In the genomic region with DNA sequence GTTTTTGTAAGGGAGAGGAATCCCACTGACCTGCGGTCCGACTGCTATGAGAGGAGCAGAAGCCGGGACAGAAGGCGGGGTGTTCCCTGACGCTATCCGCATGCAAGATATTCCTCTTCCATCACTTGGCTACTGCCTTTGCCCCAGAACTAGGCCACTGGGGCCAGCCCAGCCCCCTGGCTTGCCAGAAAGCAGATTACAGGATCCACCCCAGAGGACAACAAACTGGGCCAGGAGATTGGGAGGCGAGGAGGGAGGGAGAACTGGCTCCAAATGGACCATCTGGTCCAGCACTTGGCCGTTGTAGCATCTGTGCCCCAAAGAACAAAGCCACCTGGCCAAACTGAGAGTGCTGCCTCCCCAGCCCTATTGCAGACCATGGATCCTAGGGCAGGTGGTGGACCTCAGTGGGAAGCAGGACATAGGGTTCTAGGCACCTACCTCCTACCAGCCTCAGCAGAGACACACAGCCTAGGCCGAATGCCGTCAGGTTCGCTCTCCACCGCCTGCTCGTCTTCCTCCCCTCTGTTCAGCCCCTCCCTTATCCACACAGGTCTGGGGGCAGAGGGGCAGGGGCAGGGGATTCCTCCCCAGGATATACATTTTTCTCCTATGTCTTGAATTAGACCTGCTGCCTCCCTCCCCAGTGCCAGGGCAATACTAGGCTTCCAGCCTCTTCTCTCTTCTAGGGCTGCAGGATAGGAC, we compare ENCODE assay signal across 18 cellular contexts.
"Had no signal": no experiment of that assay in that cellular context is flagged by ENCODE, and none has a peak within 500 bp of the region (broad histone marks: within the 10 kb centered on the region; RNA-seq: fewer than 3 reads in every experiment).

No MANE protein-coding gene starts in this region.

- H3K36me3 ChIP-seq: upper lobe of left lung had no signal

- H3K4me3 Mint-ChIP-seq: activated naive CD8-positive, alpha-beta T cell treated with anti-CD3 and anti-CD28 coated beads, Interleukin-2, amount 10 ng/mL, durations not matched to agents 7 days and 5 days; activated T-cell treated with anti-CD3 and anti-CD28 coated beads, Interleukin-2, amount 50 U/mL, for 4 hours; dendritic cell treated with granulocyte-macrophage colony-stimulating factor and Interleukin-4, amounts not matched to agents 40 ng/mL and 50 ng/mL, for 4 days; WTC11 had no signal

- H3K36me3 Mint-ChIP-seq: WTC11 had no signal

- H3K4me3 ChIP-seq: upper lobe of left lung had no signal

- H3K9me3 Mint-ChIP-seq: activated naive CD8-positive, alpha-beta T cell treated with anti-CD3 and anti-CD28 coated beads, Interleukin-2, amount 10 ng/mL, durations not matched to agents 7 days and 5 days; activated T-cell treated with anti-CD3 and anti-CD28 coated beads, Interleukin-2, amount 50 U/mL, for 4 hours; dendritic cell treated with granulocyte-macrophage colony-stimulating factor and Interleukin-4, amounts not matched to agents 40 ng/mL and 50 ng/mL, for 4 days; WTC11 had no signal

- ATAC-seq: activated T-cell treated with anti-CD3 and anti-CD28 coated beads, Interleukin-2, amount 50 U/mL, for 4 hours; left colon; right cardiac atrium; stimulated activated naive CD8-positive, alpha-beta T cell treated with anti-CD3 and anti-CD28 coated beads, Interleukin-15, Interleukin-2, amounts not matched to agents 100 U/mL and 50 U/mL, for 24 hours; WTC11 had no signal

- H3K9me3 ChIP-seq: upper lobe of left lung had no signal

- H3K27ac ChIP-seq: parathyroid adenoma, upper lobe of left lung had no signal

- DNase-seq: activated CD4-positive, alpha-beta T cell treated with anti-CD3 and anti-CD28 coated beads, Interleukin-2, amount 50 U/mL, for 48 hours; activated CD8-positive, alpha-beta memory T cell treated with anti-CD3 and anti-CD28 coated beads, Interleukin-2, amount 50 U/mL, for 48 hours; activated naive CD4-positive, alpha-beta T cell treated with Interleukin-2 at 50 U/mL for 16 hours; activated naive CD8-positive, alpha-beta T cell treated with anti-CD3 and anti-CD28 coated beads, Interleukin-2, amount 10 ng/mL, durations not matched to agents 7 days and 5 days; activated T-cell treated with anti-CD3 and anti-CD28 coated beads, Interleukin-2, amount 50 U/mL, for 4 hours; amniotic stem cell; effector CD4-positive, alpha-beta T cell; left colon; mesenchymal stem cell; naive B cell; right cardiac atrium; stimulated activated CD4-positive, alpha-beta T cell treated with anti-CD3 and anti-CD28 coated beads, Interleukin-4, amount 100 ng/mL, for 4 hours; stimulated activated naive CD8-positive, alpha-beta T cell treated with anti-CD3 and anti-CD28 coated beads, Interleukin-15, Interleukin-2, amounts not matched to agents 100 U/mL and 50 U/mL, for 24 hours; T-helper 1 cell; upper lobe of left lung had no signal

- H3K27ac Mint-ChIP-seq: activated naive CD8-positive, alpha-beta T cell treated with anti-CD3 and anti-CD28 coated beads, Interleukin-2, amount 10 ng/mL, durations not matched to agents 7 days and 5 days; dendritic cell treated with granulocyte-macrophage colony-stimulating factor and Interleukin-4, amounts not matched to agents 40 ng/mL and 50 ng/mL, for 4 days; WTC11 had no signal
